ENCODE assay signal across 2 cellular contexts in the genomic region with DNA sequence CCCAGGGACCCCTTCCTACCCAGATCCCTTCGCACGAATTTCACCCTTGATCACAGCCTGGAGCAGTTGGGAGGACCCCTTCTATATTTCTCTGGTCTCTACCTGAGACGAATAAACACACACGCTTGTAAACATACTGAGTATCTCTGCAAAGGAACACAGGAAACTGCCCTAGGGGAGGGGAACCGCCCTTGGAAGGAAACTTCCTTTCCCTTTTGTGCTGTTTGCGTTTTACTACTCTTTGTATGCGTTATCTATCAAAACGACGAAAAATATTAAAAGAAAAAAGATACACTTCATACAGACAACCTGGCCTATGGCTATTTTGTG.
TF ChIP-seq lines count a peak whose summit lies in the region.

No MANE protein-coding gene starts in this region.

TF ChIP-seq in GM23338, 12 proteins besides CTCF, POLR2A, EP300 and RAD21 (continued from another document):
- no peak for TF ChIP-seq ZNF462 (CRISPR knock-in tag; IDR thresholded peaks at IDR 0.05)
- TF ChIP-seq POLR2AphosphoS5 (IDR thresholded peaks at IDR 0.05; ENCODE audit: low read depth) = no peak
- no peak for TF ChIP-seq EZH2 (IDR thresholded peaks at IDR 0.05; ENCODE audit: low read depth, unreplicated experiment)
- no peak for TF ChIP-seq EZH2phosphoT487 (IDR thresholded peaks at IDR 0.05; ENCODE audit: unreplicated experiment)
- TF ChIP-seq ZNF114 (CRISPR knock-in tag; IDR thresholded peaks at IDR 0.05) = no peak
- TF ChIP-seq CREB1 (CRISPR knock-in tag; IDR thresholded peaks at IDR 0.05; ENCODE audit: low read depth) = no peak
- no peak for TF ChIP-seq NANOG (IDR thresholded peaks at IDR 0.05; ENCODE audit: borderline replicate concordance)
- TF ChIP-seq, protein P1, sequence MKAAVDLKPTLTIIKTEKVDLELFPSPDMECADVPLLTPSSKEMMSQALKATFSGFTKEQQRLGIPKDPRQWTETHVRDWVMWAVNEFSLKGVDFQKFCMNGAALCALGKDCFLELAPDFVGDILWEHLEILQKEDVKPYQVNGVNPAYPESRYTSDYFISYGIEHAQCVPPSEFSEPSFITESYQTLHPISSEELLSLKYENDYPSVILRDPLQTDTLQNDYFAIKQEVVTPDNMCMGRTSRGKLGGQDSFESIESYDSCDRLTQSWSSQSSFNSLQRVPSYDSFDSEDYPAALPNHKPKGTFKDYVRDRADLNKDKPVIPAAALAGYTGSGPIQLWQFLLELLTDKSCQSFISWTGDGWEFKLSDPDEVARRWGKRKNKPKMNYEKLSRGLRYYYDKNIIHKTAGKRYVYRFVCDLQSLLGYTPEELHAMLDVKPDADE (IDR thresholded peaks at IDR 0.05) = no peak
- no peak for TF ChIP-seq STAT1 (IDR thresholded peaks at IDR 0.05; ENCODE audit: unreplicated experiment)
- no peak for TF ChIP-seq JUNB (IDR thresholded peaks at IDR 0.05; ENCODE audit: unreplicated experiment)

TF ChIP-seq in SK-N-SH treated with all-trans-retinoic acid at 6 μM for 48 hours, 23 proteins besides CTCF, POLR2A, EP300 and RAD21 (continued from another document):
- TF ChIP-seq CSRNP3 (CRISPR knock-in tag; IDR thresholded peaks at IDR 0.05) (no peak), ISL1 (CRISPR knock-in tag; IDR thresholded peaks at IDR 0.05) (no peak), PPARA (CRISPR knock-in tag; IDR thresholded peaks at IDR 0.05; ENCODE audit: borderline replicate concordance) (no peak), OSR1 (CRISPR knock-in tag; IDR thresholded peaks at IDR 0.05) (no peak)
